ENCODE assay signal across 8 cellular contexts in the genomic region with DNA sequence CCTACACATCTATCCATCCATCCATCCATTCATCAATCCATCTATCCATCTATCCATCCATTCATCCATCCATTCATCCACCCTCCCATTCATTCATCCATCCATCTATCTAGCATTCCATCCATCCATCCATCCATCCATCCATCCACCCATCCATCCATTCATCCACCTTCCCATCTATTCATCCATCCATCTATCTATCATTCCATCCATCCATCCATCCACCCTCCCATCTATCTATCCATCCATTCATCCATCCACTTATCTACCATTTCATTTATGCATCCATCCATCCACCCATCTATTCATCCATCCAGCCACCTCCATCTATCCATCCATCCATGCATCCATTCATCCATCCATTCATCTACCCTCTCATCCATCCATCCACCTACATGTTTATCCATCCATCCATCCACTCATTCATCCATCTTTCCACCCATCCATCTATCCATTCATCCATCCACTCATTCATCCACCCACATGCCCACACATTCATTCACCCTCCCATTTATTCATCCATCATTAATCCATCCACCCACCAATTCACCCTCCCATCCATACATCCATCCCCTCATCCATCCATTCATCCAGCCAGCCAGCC.
"Had no signal": no experiment of that assay in that cellular context is flagged by ENCODE, and none has a peak within 500 bp of the region (broad histone marks: within the 10 kb centered on the region; RNA-seq: fewer than 3 reads in every experiment).

No MANE protein-coding gene starts in this region.

- H3K4me3 ChIP-seq: GM23248, K562 had no signal

- H3K9me3 Mint-ChIP-seq: H9 had no signal

- DNase-seq: GM23248, GOT3, H9, HCEC 1CT had no signal

- H2AFZ ChIP-seq: GM23248 had no signal

- H3K27ac Mint-ChIP-seq: H9 had no signal

- H3K4me3 Mint-ChIP-seq: H9 had no signal

- ATAC-seq: HepG2, K562 had no signal

- H3K4me2 ChIP-seq: KMS-11 had no signal

- H3K27ac ChIP-seq: GM23248, HL-60, KMS-11 had no signal

- H3K9ac ChIP-seq: GM23248, KMS-11 had no signal
